ENCODE assay signal across 26 cellular contexts in genomic region chr7:30855936-30856335, GRCh38.
"Had no signal": no experiment of that assay in that cellular context is flagged by ENCODE, and none has a peak within 500 bp of the region (broad histone marks: within the 10 kb centered on the region; RNA-seq: fewer than 3 reads in every experiment).

No MANE protein-coding gene starts in this region.

- H3K27me3 ChIP-seq: heart left ventricle, left lung, pancreas, right lobe of liver, suprapubic skin, transverse colon, upper lobe of left lung had no signal

- H3K4me1 Mint-ChIP-seq: immature natural killer cell; naive B cell; natural killer cell; stimulated activated memory B cell treated with anti-CD40 and anti-IgM and Interleukin-4, amounts not matched to agents 10 μg/mL and 1 μg/mL and 100 μg/mL, for 72 hours had no signal

- ATAC-seq: heart left ventricle; left colon; left lung; natural killer cell; pancreas; psoas muscle; right lobe of liver; stimulated activated memory B cell treated with anti-CD40 and anti-IgM and Interleukin-4, amounts not matched to agents 10 μg/mL and 1 μg/mL and 100 μg/mL, for 72 hours had no signal

- H3K4me1 ChIP-seq: left lung, pancreas, psoas muscle, right lobe of liver, upper lobe of left lung had no signal

- H3K9me3 Mint-ChIP-seq: immature natural killer cell; mesothelial cell of epicardium; naive B cell; natural killer cell; nephron progenitor cell; stimulated activated memory B cell treated with anti-CD40 and anti-IgM and Interleukin-4, amounts not matched to agents 10 μg/mL and 1 μg/mL and 100 μg/mL, for 72 hours had no signal

- H3K4me3 ChIP-seq: heart left ventricle, left lung, lung, pancreas, psoas muscle, right lobe of liver, smooth muscle cell, suprapubic skin, transverse colon, upper lobe of left lung had no signal

- H3K27me3 Mint-ChIP-seq: naive B cell had no signal

- H3K36me3 Mint-ChIP-seq: immature natural killer cell; naive B cell; natural killer cell; stimulated activated memory B cell treated with anti-CD40 and anti-IgM and Interleukin-4, amounts not matched to agents 10 μg/mL and 1 μg/mL and 100 μg/mL, for 72 hours had no signal

- H3K27ac Mint-ChIP-seq: immature natural killer cell; mesothelial cell of epicardium; natural killer cell; nephron progenitor cell; stimulated activated memory B cell treated with anti-CD40 and anti-IgM and Interleukin-4, amounts not matched to agents 10 μg/mL and 1 μg/mL and 100 μg/mL, for 72 hours had no signal

- H3K4me3 Mint-ChIP-seq: immature natural killer cell; mesothelial cell of epicardium; naive B cell; natural killer cell; nephron progenitor cell; stimulated activated memory B cell treated with anti-CD40 and anti-IgM and Interleukin-4, amounts not matched to agents 10 μg/mL and 1 μg/mL and 100 μg/mL, for 72 hours had no signal

- DNase-seq: heart left ventricle; hypothalamus; immature natural killer cell; left colon; left lung; mesendoderm; naive B cell; natural killer cell; nephron progenitor cell; pancreas; psoas muscle; stimulated activated CD4-positive, alpha-beta T cell treated with anti-CD3 and anti-CD28 coated beads, Interleukin-1b, Interleukin-23, amount 100 ng/mL, for 48 hours; stimulated activated CD4-positive, alpha-beta T cell treated with anti-CD3 and anti-CD28 coated beads, Interleukin-2, amount 100 ng/mL, for 48 hours; stimulated activated CD4-positive, alpha-beta T cell treated with anti-CD3 and anti-CD28 coated beads, Interleukin-4, amount 100 ng/mL, for 4 hours; stimulated activated CD8-positive, alpha-beta memory T cell treated with anti-CD3 and anti-CD28 coated beads, Interleukin-4, amount 100 ng/mL, for 48 hours; stimulated activated naive CD4-positive, alpha-beta T cell treated with Interleukin-2 at 50 U/mL for 16 hours; transverse colon; upper lobe of left lung had no signal

- H3K27ac ChIP-seq: heart left ventricle, left lung, pancreas, psoas muscle, right lobe of liver, suprapubic skin, transverse colon, upper lobe of left lung had no signal

- FAIRE-seq: islet of Langerhans, kidney, pancreas had no signal

- H3K9me3 ChIP-seq: heart left ventricle, left lung, pancreas, psoas muscle, right lobe of liver, suprapubic skin, transverse colon, upper lobe of left lung had no signal
